In genomic region chr22:34324763-34325162, GRCh38 we compare ENCODE assay signal across 27 cellular contexts.
"Had no signal": no experiment of that assay in that cellular context is flagged by ENCODE, and none has a peak within 500 bp of the region (broad histone marks: within the 10 kb centered on the region; RNA-seq: fewer than 3 reads in every experiment).

No MANE protein-coding gene starts in this region.

- H3K4me3 ChIP-seq: adrenal gland, body of pancreas, colonic mucosa, esophagus squamous epithelium, gastroesophageal sphincter had no signal

- H3K9me3 ChIP-seq: adrenal gland, body of pancreas, colonic mucosa, esophagus squamous epithelium, gastroesophageal sphincter had no signal

- H3K4me1 ChIP-seq: adrenal gland, body of pancreas, colonic mucosa, esophagus squamous epithelium, gastroesophageal sphincter had no signal

- H3K27ac ChIP-seq: adrenal gland, body of pancreas, colonic mucosa, epithelial cell of prostate, esophagus squamous epithelium, gastroesophageal sphincter had no signal

- DNase-seq: activated CD4-positive, alpha-beta memory T cell treated with anti-CD3 and anti-CD28 coated beads for 36 hours; activated CD4-positive, alpha-beta T cell treated with anti-CD3 and anti-CD28 coated beads for 36 hours; activated CD4-positive, alpha-beta T cell treated with anti-CD3 and anti-CD28 coated beads, Interleukin-2, amount 10 ng/mL, durations not matched to agents 24 days and 14 days; activated CD4-positive, CD25-positive, alpha-beta regulatory T cell; activated CD4-positive, CD25-positive, alpha-beta regulatory T cell treated with anti-CD3 and anti-CD28 coated beads, Interleukin-2, amount 50 U/mL, for 72 hours; activated CD8-positive, alpha-beta memory T cell treated with anti-CD3 and anti-CD28 coated beads, Interleukin-2, amount 10 ng/mL, durations not matched to agents 7 days and 5 days; activated CD8-positive, alpha-beta memory T cell treated with anti-CD3 and anti-CD28 coated beads, Interleukin-2, amount 50 U/mL, for 4 hours; activated CD8-positive, alpha-beta T cell treated with anti-CD3 and anti-CD28 coated beads, Interleukin-2, amount 10 ng/mL, durations not matched to agents 7 days and 5 days; activated effector memory CD4-positive, alpha-beta T cell treated with anti-CD3 and anti-CD28 coated beads, Interleukin-2, amount 50 U/mL, for 16 hours; activated naive CD4-positive, alpha-beta T cell treated with anti-CD3 and anti-CD28 coated beads for 36 hours; activated naive CD8-positive, alpha-beta T cell treated with anti-CD3 and anti-CD28 coated beads for 36 hours; activated naive CD8-positive, alpha-beta T cell treated with anti-CD3 and anti-CD28 coated beads, Interleukin-2, amount 50 U/mL, for 24 hours; activated T-cell treated with anti-CD3 and anti-CD28 coated beads, Interleukin-2, amount 50 U/mL, for 1 hour; activated T-cell treated with anti-CD3 and anti-CD28 coated beads, Interleukin-2, amount 50 U/mL, for 48 hours; adrenal gland; amygdala; aorta; body of pancreas; central memory CD4-positive, alpha-beta T cell; cerebellar nuclear complex; colonic mucosa; effector CD8-positive, alpha-beta T cell; esophagus squamous epithelium; foreskin melanocyte; T-helper 2 cell had no signal

- ATAC-seq: activated CD4-positive, alpha-beta T cell treated with anti-CD3 and anti-CD28 coated beads for 36 hours; activated CD8-positive, alpha-beta memory T cell treated with anti-CD3 and anti-CD28 coated beads, Interleukin-2, amount 10 ng/mL, durations not matched to agents 7 days and 5 days; activated CD8-positive, alpha-beta T cell treated with anti-CD3 and anti-CD28 coated beads, Interleukin-2, amount 10 ng/mL, durations not matched to agents 7 days and 5 days; activated naive CD8-positive, alpha-beta T cell treated with anti-CD3 and anti-CD28 coated beads, Interleukin-2, amount 50 U/mL, for 24 hours; body of pancreas; gastroesophageal sphincter had no signal

- H3K27me3 ChIP-seq: body of pancreas, colonic mucosa, gastroesophageal sphincter had no signal
